In genomic region chr1:11473635-11474034, GRCh38 we compare ENCODE assay signal across 12 cellular contexts. TPM values are rescaled to one million over a fixed set of nuclear protein-coding genes. Genes with fewer than 3 reads are reported as not detected.
A peak's percentile ranks its signal among the peaks of the same experiment; 100 is the strongest.
DNase-seq lines count a peak whose midpoint lies in the region; ATAC-seq and TF ChIP-seq lines count a peak whose summit lies in the region.
"Had no signal": no experiment of that assay in that cellular context is flagged by ENCODE, and none has a peak within 500 bp of the region (broad histone marks: within the 10 kb centered on the region; RNA-seq: fewer than 3 reads in every experiment).

No MANE protein-coding gene starts in this region.

- no peak overlapping the region for H3K27ac ChIP-seq in body of pancreas
- H3K27ac ChIP-seq: skin epidermis had no signal

- H3K27me3 ChIP-seq in body of pancreas, result no peaks in the 10 kb centered on the region

- DNase-seq in stimulated activated CD4-positive, alpha-beta T cell treated with anti-CD3 and anti-CD28 coated beads, Interleukin-1b, Interleukin-23, amount 100 ng/mL, for 48 hours, result peak; percentile 8
- DNase-seq in stimulated activated CD4-positive, alpha-beta T cell treated with anti-CD3 and anti-CD28 coated beads, Interleukin-4, amount 100 ng/mL, for 4 hours, result no peak
- DNase-seq in RPMI7951 (ENCODE audit: low read depth) (peak; percentile 26), erythroblast (lab: John Stamatoyannopoulos, UW) (peak; percentile 21 to 33), cortex of kidney (lab: John Stamatoyannopoulos, UW) (no peak), body of pancreas (no peak), G401 (ENCODE audit: low spot score) (no peak)
- DNase-seq: CD8-positive, alpha-beta T cell; NCI-H1436 had no signal

- in situ Hi-C loops in G401 (cut with HindIII; ENCODE audit: low sequenced_read_pairs), result no loop called here

- peaks cover 5% of the 10 kb centered on the region for H3K4me1 ChIP-seq in body of pancreas

- intact Hi-C loops in body of pancreas (cut with DNase I), result no loop called here

- no peak overlapping the region for H3K4me3 ChIP-seq in body of pancreas
- H3K4me3 ChIP-seq: lung, skin epidermis had no signal

- 21 to 23% methylated on average over 5 of the region's 5 CpGs for whole genome bisulfite sequencing in body of pancreas, 2 donors

- no peak for ATAC-seq in GM19397 (IDR thresholded peaks at IDR 0.05; ENCODE audit: unreplicated experiment)
- ATAC-seq in body of pancreas, result no peak
- ATAC-seq: CD8-positive, alpha-beta T cell had no signal

- no peak for TF ChIP-seq POLR2A in erythroblast (IDR thresholded peaks at IDR 0.05; ENCODE audit: low read length)
- TF ChIP-seq POLR2A in body of pancreas (IDR thresholded peaks at IDR 0.05), result no peak

- H3K9me3 ChIP-seq in body of pancreas, result no peaks in the 10 kb centered on the region

- H3K36me3 ChIP-seq in body of pancreas (replicated peaks in 1 of 2; ENCODE audit: insufficient read depth in 1 of 2, low read depth in 2 of 2), result no peaks in the 10 kb centered on the region

- TF ChIP-seq CTCF in body of pancreas (IDR thresholded peaks at IDR 0.05), result no peak

RNA-seq across cellular contexts. Expression of gene DISP3, which starts 5.3 kb away (rescaled TPM):
- total RNA-seq in RPMI7951 (2014; rRNA removed; shearing (Covaris generic)), result not detected in 2 replicates
- total RNA-seq in body of pancreas, result under 1 TPM in 1 of 2 donors, not detected in 1; 0.33 TPM
- total RNA-seq in G401 (2014; rRNA removed; shearing (Covaris generic)), result not detected in 2 replicates

Comparison
In these comparisons a context has a peak if more than half of its experiments do, and no peak if none do; other contexts are left out.
1. DNase-seq: peak in stimulated activated CD4-positive, alpha-beta T cell treated with anti-CD3 and anti-CD28 coated beads, Interleukin-1b, Interleukin-23, amount 100 ng/mL, for 48 hours (single experiment), RPMI7951 (single experiment) and erythroblast (2 of 2); none in stimulated activated CD4-positive, alpha-beta T cell treated with anti-CD3 and anti-CD28 coated beads, Interleukin-4, amount 100 ng/mL, for 4 hours (0 of 2), cortex of kidney (single experiment), body of pancreas (0 of 4) and G401 (single experiment).